8 cellular contexts compared by ENCODE assay signal in genomic region chr1:234114648-234115307, GRCh38.
DNase-seq lines count a peak whose midpoint lies in the region; ATAC-seq and TF ChIP-seq lines count a peak whose summit lies in the region.
"Had no signal": no experiment of that assay in that cellular context is flagged by ENCODE, and none has a peak within 500 bp of the region (broad histone marks: within the 10 kb centered on the region; RNA-seq: fewer than 3 reads in every experiment).

No MANE protein-coding gene starts in this region.

- ATAC-seq in HG03432 (IDR thresholded peaks at IDR 0.05; ENCODE audit: unreplicated experiment) (peak; percentile 53), heart right ventricle (no peak), GM19023 (IDR thresholded peaks at IDR 0.05; ENCODE audit: unreplicated experiment) (no peak)
- peak; percentile 45 to 47 for ATAC-seq in activated naive CD4-positive, alpha-beta T cell treated with anti-CD3 and anti-CD28 coated beads, Interleukin-2, amount 50 U/mL, for 72 hours
- ATAC-seq: stimulated activated naive CD8-positive, alpha-beta T cell treated with anti-CD3 and anti-CD28 coated beads, Interleukin-15, amount 100 ng/mL, for 72 hours had no signal

- 18 to 19% methylated on average over 11 of the region's 11 CpGs for WGBS in heart right ventricle, 2 donors

- H3K27ac ChIP-seq in heart right ventricle: no peak overlapping the region

- H3K27ac Mint-ChIP-seq in activated naive CD4-positive, alpha-beta T cell treated with anti-CD3 and anti-CD28 coated beads, Interleukin-2, amount 50 U/mL, for 72 hours: no peak overlapping the region

- H3K27me3 ChIP-seq in heart right ventricle: peaks cover 0 to 24% (median 3%) of the 10 kb centered on the region in 7 donors

- peak; percentile 27 to 78 (median 70) for TF ChIP-seq CTCF in heart right ventricle (IDR thresholded peaks at IDR 0.05)

- no peaks in the 10 kb centered on the region for H3K4me1 ChIP-seq in heart right ventricle

- no peak overlapping the region for H3K4me3 ChIP-seq in heart right ventricle
- H3K4me3 ChIP-seq in skeletal muscle cell (ENCODE audit: low read depth, low read length): no peak overlapping the region

- intact Hi-C loops in heart right ventricle (cut with DNase I): loop anchor here in 9 of 10 donors (5.0 to 10.0 kb wide), 6 partner anchors 190 to 1300 kb away; no protein-coding TSS in a partner anchor

- no peaks in the 10 kb centered on the region for H3K36me3 ChIP-seq in heart right ventricle

- H3K9me3 Mint-ChIP-seq in activated naive CD4-positive, alpha-beta T cell treated with anti-CD3 and anti-CD28 coated beads, Interleukin-2, amount 50 U/mL, for 72 hours: no peaks in the 10 kb centered on the region
- H3K9me3 Mint-ChIP-seq: stimulated activated naive CD8-positive, alpha-beta T cell treated with anti-CD3 and anti-CD28 coated beads, Interleukin-15, amount 100 ng/mL, for 72 hours had no signal

- H3K9me3 ChIP-seq in heart right ventricle: no peaks in the 10 kb centered on the region

- H3K36me3 Mint-ChIP-seq in activated naive CD4-positive, alpha-beta T cell treated with anti-CD3 and anti-CD28 coated beads, Interleukin-2, amount 50 U/mL, for 72 hours: no peaks in the 10 kb centered on the region

- DNase-seq in EL (peak; percentile 61), NCI-H82 (lab: John Stamatoyannopoulos, UW) (peak; percentile 80), heart right ventricle (peak in 1 of 2 donors; percentile 26), skeletal muscle cell (ENCODE audit: low read depth) (peak; percentile 9)
- DNase-seq in activated naive CD4-positive, alpha-beta T cell treated with anti-CD3 and anti-CD28 coated beads, Interleukin-2, amount 50 U/mL, for 72 hours (ENCODE audit: low spot score in 2 of 2): peak in 1 of 2 donors; percentile 39

Comparison
In these comparisons a context has a peak if more than half of its experiments do, and no peak if none do; other contexts are left out.
1. ATAC-seq: peak in HG03432 (single experiment) and activated naive CD4-positive, alpha-beta T cell treated with anti-CD3 and anti-CD28 coated beads, Interleukin-2, amount 50 U/mL, for 72 hours (2 of 2); none in heart right ventricle (0 of 8) and GM19023 (single experiment).